ENCODE assay signal across 23 cellular contexts in genomic region chr6:21201181-21201580, GRCh38.
DNase-seq lines count a peak whose midpoint lies in the region; ATAC-seq, FAIRE-seq and TF ChIP-seq lines count a peak whose summit lies in the region.
"Had no signal": no experiment of that assay in that cellular context is flagged by ENCODE, and none has a peak within 500 bp of the region (broad histone marks: within the 10 kb centered on the region; RNA-seq: fewer than 3 reads in every experiment).

No MANE protein-coding gene starts in this region.

- H3K4ac ChIP-seq in H1 (replicated peaks; ENCODE audit: insufficient read length, low read depth, low read length), result no peak overlapping the region

- H2BK15ac ChIP-seq in H1 (ENCODE audit: low read length), result no peak overlapping the region

- DNase-seq in DMS153 (lab: John Stamatoyannopoulos, UW), result peak; percentile 77
- DNase-seq in DMS153 treated with DMSO at 0.1 percent for 48 hours (lab: John Stamatoyannopoulos, UW; ENCODE audit: unreplicated experiment), result no peak
- DNase-seq in Karpas-422, result peak; percentile 53
- peak; percentile 82 for DNase-seq in NCI-H345 treated with DMSO at 0.1 percent for 48 hours (lab: John Stamatoyannopoulos, UW; ENCODE audit: unreplicated experiment)
- no peak for DNase-seq in H1 (ENCODE audit: low read depth in 1 of 2, low spot score in 2 of 2)
- no peak for DNase-seq in activated CD4-positive, alpha-beta T cell treated with anti-CD3 and anti-CD28 coated beads, Interleukin-2, amount 50 U/mL, for 48 hours
- DNase-seq: activated CD4-positive, alpha-beta memory T cell treated with anti-CD3 and anti-CD28 coated beads, Interleukin-2, amount 10 ng/mL, durations not matched to agents 7 days and 5 days; activated gamma-delta T cell; activated naive CD8-positive, alpha-beta T cell treated with anti-CD3 and anti-CD28 coated beads, Interleukin-2, amount 50 U/mL, for 24 hours; body of pancreas; effector memory CD4-positive, alpha-beta T cell; gastrocnemius medialis; GDM1; HFFc6; midbrain; substantia nigra; T1000; upper lobe of right lung had no signal

- H3K9me3 ChIP-seq in Karpas-422 (ENCODE audit: low read length) (no peaks in the 10 kb centered on the region), H1 (ENCODE audit: insufficient read depth in 2 of 2, low read depth in 1 of 2, low read length in 1 of 2) (peaks cover 2 to 3% of the 10 kb centered on the region in 2 experiments; a peak in 1 of 4 replicates)
- H3K9me3 ChIP-seq: body of pancreas, gastrocnemius medialis, upper lobe of right lung had no signal

- H2AFZ ChIP-seq in Karpas-422 (ENCODE audit: low read length), result no peak overlapping the region
- no peak overlapping the region for H2AFZ ChIP-seq in H1 (ENCODE audit: low read length)

- no peak for TF ChIP-seq POLR2A in H1 (IDR thresholded peaks at IDR 0.05; ENCODE audit: control extremely low read depth in 1 of 2, low read depth in 2 of 2, low read length in 2 of 2)

- no peak overlapping the region for H4K8ac ChIP-seq in H1 (ENCODE audit: extremely low read depth, insufficient read depth, low read length)

- H3K23ac ChIP-seq in H1 (ENCODE audit: insufficient read length), result no peak overlapping the region

- H3K14ac ChIP-seq in H1 (ENCODE audit: insufficient read length), result no peak overlapping the region

- POLR2A ChIA-PET in H1 (lab: Charles Lee; ENCODE audit: partially characterized antibody), result interaction anchor here (0.5 to 1.0 kb wide), 3 partner anchors 9 to 37 kb away, joined by 3 read pairs; no protein-coding TSS in a partner anchor

- H2BK120ac ChIP-seq in H1 (replicated peaks; ENCODE audit: low read depth, low read length), result no peak overlapping the region

- no peak overlapping the region for H3K56ac ChIP-seq in H1 (replicated peaks; ENCODE audit: insufficient read length, low read depth, low read length)

- H3K4me2 ChIP-seq in Karpas-422 (ENCODE audit: low read depth, low read length, poor library complexity, severe bottlenecking) (peak overlapping the region; percentile 46), H1 (ENCODE audit: insufficient read depth in 1 of 2, low read depth in 2 of 2, low read length in 2 of 2) (no peak overlapping the region)

- H3K36me3 ChIP-seq in Karpas-422 (ENCODE audit: insufficient read depth, low read length), result no peaks in the 10 kb centered on the region
- H3K36me3 ChIP-seq in H1 (ENCODE audit: control insufficient read depth in 2 of 4, insufficient read depth in 4 of 4, low read length in 3 of 4), result no peaks in the 10 kb centered on the region
- H3K36me3 ChIP-seq: gastrocnemius medialis, upper lobe of right lung had no signal

- H3K9me2 ChIP-seq in Karpas-422 (replicated peaks; ENCODE audit: insufficient read depth, low read length), result no peaks in the 10 kb centered on the region

- H2AK5ac ChIP-seq in H1 (ENCODE audit: low read depth, low read length), result no peak overlapping the region

- peak overlapping the region; percentile 41; the same call in 1 of the 2 replicates for H2BK20ac ChIP-seq in H1 (ENCODE audit: low read length)

- TF ChIP-seq CTCF in H1 (IDR thresholded peaks at IDR 0.05; ENCODE audit: control extremely low read depth in 1 of 3, insufficient read depth in 1 of 3, low read depth in 1 of 3, low read length in 3 of 3), result no peak

- H3K9ac ChIP-seq in Karpas-422 (ENCODE audit: low read length) (no peak overlapping the region), H1 (replicated peaks in 1 of 4; ENCODE audit: extremely low read depth in 1 of 4, low read depth in 3 of 4, low read length in 3 of 4) (no peak overlapping the region)

- TF ChIP-seq EP300 in H1 (IDR thresholded peaks at IDR 0.05; ENCODE audit: borderline replicate concordance in 1 of 2, low read depth in 2 of 2, low read length in 2 of 2), result no peak

- H2BK5ac ChIP-seq in H1 (ENCODE audit: low read depth, low read length), result no peak overlapping the region

- TF ChIP-seq RAD21 in H1 (IDR thresholded peaks at IDR 0.05 in 1 of 2, conservative IDR thresholded peaks at IDR 0.05 in 1 of 2; ENCODE audit: low read depth in 2 of 2, low read length in 2 of 2), result no peak

- H3K79me1 ChIP-seq in H1 (ENCODE audit: low read depth, low read length), result no peaks in the 10 kb centered on the region

- peak overlapping the region; percentile 60 for H3K27ac ChIP-seq in Karpas-422 (ENCODE audit: low read length)
- no peak overlapping the region for H3K27ac ChIP-seq in H1 (ENCODE audit: low read depth, low read length)
- H3K27ac ChIP-seq: body of pancreas, gastrocnemius medialis, upper lobe of right lung had no signal

- H4K5ac ChIP-seq in H1 (ENCODE audit: insufficient read length, low read depth, low read length), result no peak overlapping the region

- WGBS in H1 (ENCODE audit: extremely low coverage in 1 of 2, insufficient coverage in 1 of 2, insufficient read length in 1 of 2, insufficient replicate concordance in 2 of 2, low coverage in 1 of 2, low lambda C conversion rate in 2 of 2, missing lambda C conversion rate in 1 of 2), 2 experiments, result 74% methylated on average over 4 of the region's 4 CpGs; no CpG with 5 or more reads in 1 of the 2 experiments

- no peak overlapping the region for H2BK12ac ChIP-seq in H1 (ENCODE audit: low read depth, low read length)

- peaks cover 39% of the 10 kb centered on the region for H3K4me1 ChIP-seq in Karpas-422 (ENCODE audit: low read length)
- peaks cover 0 to 7% (median 6%) of the 10 kb centered on the region in 4 experiments for H3K4me1 ChIP-seq in H1 (replicated peaks in 1 of 4; ENCODE audit: control insufficient read depth in 3 of 4, insufficient read depth in 4 of 4, low read length in 3 of 4)
- H3K4me1 ChIP-seq: body of pancreas, gastrocnemius medialis, upper lobe of right lung had no signal

- H3K23me2 ChIP-seq in H1 (ENCODE audit: low read depth, low read length), result no peaks in the 10 kb centered on the region

- no peaks in the 10 kb centered on the region for H3K79me2 ChIP-seq in Karpas-422 (ENCODE audit: low read length)
- H3K79me2 ChIP-seq in H1 (ENCODE audit: control insufficient read depth in 1 of 2, insufficient read depth in 2 of 2, low read length in 2 of 2), result no peaks in the 10 kb centered on the region

- no peak overlapping the region for H4K91ac ChIP-seq in H1 (replicated peaks; ENCODE audit: insufficient read length, low read length)

- H3K27me3 ChIP-seq in Karpas-422 (ENCODE audit: low read length) (no peaks in the 10 kb centered on the region), H1 (replicated peaks in 1 of 4; ENCODE audit: control insufficient read depth in 3 of 4, extremely low read depth in 1 of 4, insufficient read depth in 3 of 4, low read length in 3 of 4) (no peaks in the 10 kb centered on the region)
- H3K27me3 ChIP-seq: body of pancreas, gastrocnemius medialis, upper lobe of right lung had no signal

- CTCF ChIA-PET in H1 (lab: Charles Lee; ENCODE audit: partially characterized antibody), result interaction anchor here (0.7 to 1.6 kb wide), 3 partner anchors 16 to 70 kb away, joined by 3 to 6 read pairs (median 3); no protein-coding TSS in a partner anchor

- H3K18ac ChIP-seq in H1 (ENCODE audit: extremely low read depth, low read length), result no peak overlapping the region

- ATAC-seq in GM21423 (IDR thresholded peaks at IDR 0.05; ENCODE audit: unreplicated experiment) (no peak), GM18870 (IDR thresholded peaks at IDR 0.05; ENCODE audit: unreplicated experiment) (no peak)
- ATAC-seq: activated naive CD8-positive, alpha-beta T cell treated with anti-CD3 and anti-CD28 coated beads, Interleukin-2, amount 50 U/mL, for 24 hours; body of pancreas; gastrocnemius medialis; natural killer cell treated with Interleukin-12 subunit alpha and Interleukin-12 subunit beta and Interleukin-15 and Interleukin-18, amount 100 ng/mL, for 72 hours; upper lobe of right lung had no signal

- H3K4me3 ChIP-seq in Karpas-422 (ENCODE audit: low read length), result no peak overlapping the region
- H3K4me3 ChIP-seq in H1 (ENCODE audit: extremely low read depth in 1 of 4, insufficient read depth in 2 of 4, low read depth in 3 of 4, low read length in 4 of 4), result no peak overlapping the region
- H3K4me3 ChIP-seq: body of pancreas, gastrocnemius medialis, upper lobe of right lung had no signal

- FAIRE-seq in H1 (lab: Jason Lieb, UNC), result no peak
- FAIRE-seq: GM18507, islet of Langerhans had no signal

- no peaks in the 10 kb centered on the region for H4K20me1 ChIP-seq in Karpas-422 (ENCODE audit: insufficient read depth, low read depth, low read length)
- H4K20me1 ChIP-seq in H1 (replicated peaks in 1 of 2; ENCODE audit: control insufficient read depth in 1 of 2, insufficient read depth in 2 of 2, low read length in 2 of 2), result no peaks in the 10 kb centered on the region

TF ChIP-seq in H1, 55 proteins besides CTCF, POLR2A, EP300 and RAD21 (continues in another document):
- TF ChIP-seq KDM4A (IDR thresholded peaks at IDR 0.05; ENCODE audit: low read depth, low read length, severe bottlenecking) (no peak), CBX8 (IDR thresholded peaks at IDR 0.05; ENCODE audit: borderline replicate concordance, low read depth, low read length) (no peak), RFX5 (IDR thresholded peaks at IDR 0.05; ENCODE audit: borderline replicate concordance, low read depth, low read length) (no peak), TCF12 (IDR thresholded peaks at IDR 0.05; ENCODE audit: low read depth, low read length) (no peak), MAX (IDR thresholded peaks at IDR 0.05) (no peak), ASH2L (IDR thresholded peaks at IDR 0.05; ENCODE audit: low read length) (no peak), TAF1 (IDR thresholded peaks at IDR 0.05; ENCODE audit: low read depth, low read length) (no peak), BCL11A (IDR thresholded peaks at IDR 0.05; ENCODE audit: low read depth in 2 of 2, low read length in 2 of 2) (no peak), E2F6 (IDR thresholded peaks at IDR 0.05) (no peak), SRF (IDR thresholded peaks at IDR 0.05; ENCODE audit: low read depth, low read length) (no peak), SIRT6 (IDR thresholded peaks at IDR 0.05; ENCODE audit: low read length) (no peak), BACH1 (IDR thresholded peaks at IDR 0.05; ENCODE audit: low read length) (no peak), NANOG (IDR thresholded peaks at IDR 0.05; ENCODE audit: insufficient read depth, low read depth, low read length, poor library complexity, severe bottlenecking) (no peak), PHF8 (conservative IDR thresholded peaks at IDR 0.05; ENCODE audit: low read depth, low read length) (no peak), HDAC6 (IDR thresholded peaks at IDR 0.05; ENCODE audit: low read depth, low read length) (no peak), CREB1 (IDR thresholded peaks at IDR 0.05) (no peak)

Comparison
In these comparisons a context has a peak if more than half of its experiments do, and no peak if none do; other contexts are left out.
1. DNase-seq: peak in DMS153 (single experiment), Karpas-422 (single experiment) and NCI-H345 treated with DMSO at 0.1 percent for 48 hours (single experiment); none in DMS153 treated with DMSO at 0.1 percent for 48 hours (single experiment), H1 (0 of 2) and activated CD4-positive, alpha-beta T cell treated with anti-CD3 and anti-CD28 coated beads, Interleukin-2, amount 50 U/mL, for 48 hours (0 of 2).